ENCODE assay signal across 8 cellular contexts in genomic region chr7:151056286-151057037, GRCh38. TPM values are rescaled to one million over a fixed set of nuclear protein-coding genes. Genes with fewer than 3 reads are reported as not detected.
DNase-seq lines count a peak whose midpoint lies in the region; ATAC-seq, FAIRE-seq and TF ChIP-seq lines count a peak whose summit lies in the region.
"Had no signal": no experiment of that assay in that cellular context is flagged by ENCODE, and none has a peak within 500 bp of the region (broad histone marks: within the 10 kb centered on the region; RNA-seq: fewer than 3 reads in every experiment).

No MANE protein-coding gene starts in this region.

- no peaks in the 10 kb centered on the region for H3K9me3 ChIP-seq in BLaER1 treated with 17β-estradiol and CSF1 and Interleukin-3, amounts not matched to agents 10 nM and 100 nM (replicated peaks in 1 of 11)
- H3K9me3 ChIP-seq in T-helper 17 cell (ENCODE audit: control insufficient read depth, low read length, poor library complexity, severe bottlenecking) (no peaks in the 10 kb centered on the region), kidney (ENCODE audit: control insufficient read depth in 1 of 2, low read length in 2 of 2) (no peaks in the 10 kb centered on the region)

- no peak overlapping the region for H3K27ac ChIP-seq in BLaER1 treated with 17β-estradiol and CSF1 and Interleukin-3, amounts not matched to agents 10 nM and 100 nM
- no peak overlapping the region for H3K27ac ChIP-seq in kidney (ENCODE audit: low read depth in 2 of 2, low read length in 2 of 2)

- H3K4me2 ChIP-seq in BLaER1 treated with 17β-estradiol and CSF1 and Interleukin-3, amounts not matched to agents 10 nM and 100 nM = peak overlapping the region; percentile 81 to 99 (median 97)

- peaks cover 57 to 67% (median 62%) of the 10 kb centered on the region in 10 experiments for H3K4me1 ChIP-seq in BLaER1 treated with 17β-estradiol and CSF1 and Interleukin-3, amounts not matched to agents 10 nM and 100 nM
- peaks cover 19 to 32% of the 10 kb centered on the region in 2 donors for H3K4me1 ChIP-seq in kidney (ENCODE audit: control insufficient read depth in 1 of 2, insufficient read depth in 1 of 2, low read depth in 1 of 2, low read length in 2 of 2)

- peak overlapping the region; percentile 96 for H3K4me3 Mint-ChIP-seq in T-helper 17 cell

- H3K9ac ChIP-seq in BLaER1 treated with 17β-estradiol and CSF1 and Interleukin-3, amounts not matched to agents 10 nM and 100 nM = peak overlapping the region in 9 of 11 experiments; percentile 69 to 88 (median 84); a peak in 19 of 22 replicates
- peak overlapping the region in 1 of 2 donors; percentile 69 for H3K9ac ChIP-seq in kidney (ENCODE audit: low read length in 2 of 2)

- H4K20me1 ChIP-seq in BLaER1 treated with 17β-estradiol and CSF1 and Interleukin-3, amounts not matched to agents 10 nM and 100 nM = peaks cover 11 to 28% (median 15%) of the 10 kb centered on the region in 11 experiments; a peak in 19 of 22 replicates

- H3K36me3 ChIP-seq in BLaER1 treated with 17β-estradiol and CSF1 and Interleukin-3, amounts not matched to agents 10 nM and 100 nM = peaks cover 0 to 9% (median 0%) of the 10 kb centered on the region in 11 experiments; a peak in 4 of 22 replicates
- H3K36me3 ChIP-seq in kidney (ENCODE audit: control insufficient read depth in 1 of 2, insufficient read depth in 2 of 2, low read length in 2 of 2) = no peaks in the 10 kb centered on the region

- H3K36me3 Mint-ChIP-seq in T-helper 17 cell (ENCODE audit: low read depth) = no peaks in the 10 kb centered on the region

- peaks cover 34% of the 10 kb centered on the region for H3K4me1 Mint-ChIP-seq in T-helper 17 cell

- ATAC-seq in T-helper 17 cell = no peak
- ATAC-seq in GM18520 (IDR thresholded peaks at IDR 0.05; ENCODE audit: unreplicated experiment) = no peak
- ATAC-seq: sciatic nerve had no signal

- no peak for FAIRE-seq in kidney (lab: Jason Lieb, UNC)
- FAIRE-seq: GM12892 had no signal

- H3K27me3 ChIP-seq in BLaER1 treated with 17β-estradiol and CSF1 and Interleukin-3, amounts not matched to agents 10 nM and 100 nM = no peaks in the 10 kb centered on the region; a peak in 2 of 22 replicates

- H3K4me3 ChIP-seq in BLaER1 treated with 17β-estradiol and CSF1 and Interleukin-3, amounts not matched to agents 10 nM and 100 nM = peak overlapping the region; percentile 76 to 97 (median 88); a peak in 17 of 20 replicates
- peak overlapping the region; percentile 93 to 99 for H3K4me3 ChIP-seq in kidney (ENCODE audit: low read length in 2 of 2)

- DNase-seq in T-helper 17 cell = no peak
- DNase-seq in kidney = no peak
- no peak for DNase-seq in DMS53 (lab: John Stamatoyannopoulos, UW)
- DNase-seq in UCSD-AML1 (lab: John Stamatoyannopoulos, UW; ENCODE audit: unreplicated experiment) = no peak

- TF ChIP-seq CTCF in kidney (IDR thresholded peaks at IDR 0.05; ENCODE audit: borderline replicate concordance, extremely low read depth, insufficient read depth) = no peak

- peaks cover 5% of the 10 kb centered on the region for H3K27me3 Mint-ChIP-seq in T-helper 17 cell

- intact Hi-C loops in kidney (cut with DNase I) = no loop called here

- H3K27ac Mint-ChIP-seq in T-helper 17 cell = peak overlapping the region; percentile 89

RNA-seq across cellular contexts. Expression of gene CDK5, which starts 1.2 kb away (rescaled TPM):
- 1 to 10 TPM; 4.7 TPM for total RNA-seq in T-helper 17 cell
- 9.1 TPM for total RNA-seq in kidney
- 21.5 TPM for polyA plus RNA-seq in kidney (ENCODE audit: insufficient read depth, low read depth, low replicate concordance)

RNA-seq across cellular contexts. Expression of gene SLC4A2, which starts 2.9 kb away (rescaled TPM):
- total RNA-seq in T-helper 17 cell = 10 to 100 TPM; 48.9 to 61.3 TPM
- 104 TPM for total RNA-seq in kidney
- polyA plus RNA-seq in kidney (ENCODE audit: insufficient read depth, low read depth, low replicate concordance) = 150 TPM

RNA-seq across cellular contexts. Expression of gene ASIC3, which starts 8.1 kb away (rescaled TPM):
- 1 to 10 TPM; 6.7 to 9.1 TPM for total RNA-seq in T-helper 17 cell
- 1.9 TPM for total RNA-seq in kidney
- 3.1 TPM for polyA plus RNA-seq in kidney (ENCODE audit: insufficient read depth, low read depth, low replicate concordance)

RNA-seq across cellular contexts. Expression of gene FASTK, which starts 24.1 kb away (rescaled TPM):
- total RNA-seq in T-helper 17 cell = 10 to 100 TPM; 67.7 to 82.2 TPM
- 71.2 TPM for total RNA-seq in kidney
- polyA plus RNA-seq in kidney (ENCODE audit: insufficient read depth, low read depth, low replicate concordance) = 116 TPM

RNA-seq across cellular contexts. Expression of gene TMUB1, which starts 26.8 kb away (rescaled TPM):
- 10 to 100 TPM; 46.6 to 52.4 TPM for total RNA-seq in T-helper 17 cell
- 36.9 TPM for total RNA-seq in kidney
- 79.9 TPM for polyA plus RNA-seq in kidney (ENCODE audit: insufficient read depth, low read depth, low replicate concordance)
